In genomic region chr22:35021166-35021565, GRCh38 we compare ENCODE assay signal across 23 cellular contexts. TPM values are rescaled to one million over a fixed set of nuclear protein-coding genes. Genes with fewer than 3 reads are reported as not detected.
DNase-seq lines count a peak whose midpoint lies in the region; ATAC-seq and TF ChIP-seq lines count a peak whose summit lies in the region.
"Had no signal": no experiment of that assay in that cellular context is flagged by ENCODE, and none has a peak within 500 bp of the region (broad histone marks: within the 10 kb centered on the region; RNA-seq: fewer than 3 reads in every experiment).

No MANE protein-coding gene starts in this region.

- no peaks in the 10 kb centered on the region for H3K79me1 ChIP-seq in H9 (ENCODE audit: insufficient read depth, low read depth, low read length, poor library complexity, severe bottlenecking)

- no peak overlapping the region for H3K4me2 ChIP-seq in H9 (ENCODE audit: insufficient read depth, insufficient read length, low read length)
- H3K4me2 ChIP-seq: KMS-11 had no signal

- no peak overlapping the region; the same call in 1 of the 2 replicates for H3K14ac ChIP-seq in H9 (ENCODE audit: insufficient read depth, low read length)

- peaks cover 5% of the 10 kb centered on the region for H4K20me1 ChIP-seq in H9 (ENCODE audit: control insufficient read depth, insufficient read depth, insufficient read length)

- H3K79me2 ChIP-seq in H9 (ENCODE audit: insufficient read depth, low read length): no peaks in the 10 kb centered on the region

- H4K5ac ChIP-seq in H9 (ENCODE audit: insufficient read length, low read depth, low read length): no peak overlapping the region

- H2BK5ac ChIP-seq in H9 (ENCODE audit: insufficient read length, low read length): no peak overlapping the region

- H3K27me3 ChIP-seq in H9 (ENCODE audit: insufficient read depth, low read length) (no peaks in the 10 kb centered on the region), colonic mucosa (no peaks in the 10 kb centered on the region)
- H3K27me3 ChIP-seq: foreskin keratinocyte had no signal

- H2BK120ac ChIP-seq in H9 (ENCODE audit: low read depth, low read length, poor library complexity, severe bottlenecking): no peak overlapping the region

- H2AFZ ChIP-seq in H9 (ENCODE audit: low read length): no peak overlapping the region

- H2BK15ac ChIP-seq in H9 (ENCODE audit: low read depth, low read length): no peak overlapping the region

- no peak overlapping the region for H3K56ac ChIP-seq in H9 (ENCODE audit: insufficient read length, low read depth, low read length)

- H3K9me3 ChIP-seq in H9 (ENCODE audit: control insufficient read depth, low read depth, low read length) (no peaks in the 10 kb centered on the region), colonic mucosa (no peaks in the 10 kb centered on the region)
- H3K9me3 ChIP-seq: psoas muscle had no signal

- no peak overlapping the region for H3K4me3 Mint-ChIP-seq in H9
- H3K4me3 Mint-ChIP-seq: activated CD4-positive, alpha-beta T cell treated with anti-CD3 and anti-CD28 coated beads, Interleukin-2, amount 10 ng/mL, durations not matched to agents 7 days and 5 days; CD4-positive, alpha-beta memory T cell; HFFc6; natural killer cell had no signal

- ATAC-seq in sciatic nerve (peak; percentile 82), HG03342 (IDR thresholded peaks at IDR 0.05; ENCODE audit: unreplicated experiment) (no peak), GM21447 (IDR thresholded peaks at IDR 0.05; ENCODE audit: unreplicated experiment) (no peak)
- ATAC-seq: foreskin keratinocyte, natural killer cell, psoas muscle, Right ventricle myocardium inferior had no signal

- peaks cover 33% of the 10 kb centered on the region for H3K27me3 Mint-ChIP-seq in H9 (ENCODE audit: low read depth)
- H3K27me3 Mint-ChIP-seq: activated CD4-positive, alpha-beta T cell treated with anti-CD3 and anti-CD28 coated beads, Interleukin-2, amount 10 ng/mL, durations not matched to agents 7 days and 5 days had no signal

- H3T11ph ChIP-seq in H9 (ENCODE audit: low read length): no peak overlapping the region

- intact Hi-C loops in colonic mucosa (cut with DNase I) (loop anchor here (2.0 to 10.0 kb wide), 2 partner anchors 604 to 1096 kb away; partner anchors contain the start of gene LARGE1), sciatic nerve (cut with DNase I) (no loop called here), posterior cingulate gyrus (cut with DNase I) (loop anchor here (5.0 to 10.0 kb wide), 2 partner anchors 606 to 1719 kb away; no protein-coding TSS in a partner anchor)

- no peaks in the 10 kb centered on the region for H3K36me3 ChIP-seq in colonic mucosa
- H3K36me3 ChIP-seq: breast epithelium had no signal

- H4K91ac ChIP-seq in H9 (ENCODE audit: insufficient read length, low read depth, low read length): no peak overlapping the region

- no peaks in the 10 kb centered on the region for H3K23me2 ChIP-seq in H9 (ENCODE audit: insufficient read length, low read depth, low read length, poor library complexity, severe bottlenecking)

- WGBS in H9 (ENCODE audit: extremely low coverage, insufficient read length, low lambda C conversion rate): no CpG with 5 or more reads among the region's 7 CpGs

- H3K36me3 Mint-ChIP-seq in H9 (ENCODE audit: insufficient read depth in 1 of 3, low read depth in 3 of 3): no peaks in the 10 kb centered on the region
- H3K36me3 Mint-ChIP-seq: CD4-positive, alpha-beta memory T cell; natural killer cell had no signal

- no peak overlapping the region for H4K8ac ChIP-seq in H9 (replicated peaks; ENCODE audit: insufficient read length, low read depth, low read length)

- H3K9me3 Mint-ChIP-seq in H9: no peaks in the 10 kb centered on the region; a peak in 2 of 5 replicates
- H3K9me3 Mint-ChIP-seq: activated CD4-positive, alpha-beta T cell treated with anti-CD3 and anti-CD28 coated beads, Interleukin-2, amount 10 ng/mL, durations not matched to agents 7 days and 5 days; natural killer cell had no signal

- H3K27ac Mint-ChIP-seq in H9: no peak overlapping the region
- H3K27ac Mint-ChIP-seq: activated CD4-positive, alpha-beta T cell treated with anti-CD3 and anti-CD28 coated beads, Interleukin-2, amount 10 ng/mL, durations not matched to agents 7 days and 5 days; CD4-positive, alpha-beta memory T cell; HFFc6; natural killer cell had no signal

- H2AK5ac ChIP-seq in H9 (ENCODE audit: insufficient read length, low read length): no peak overlapping the region

- no peak for DNase-seq in H9
- peak; percentile 10 for DNase-seq in NCI-H510A (lab: John Stamatoyannopoulos, UW)
- peak; percentile 78 for DNase-seq in colonic mucosa
- no peak for DNase-seq in sciatic nerve (ENCODE audit: low spot score)
- no peak for DNase-seq in posterior cingulate gyrus
- DNase-seq in cerebellar nuclear complex (lab: John Stamatoyannopoulos, UW): no peak
- DNase-seq: activated CD4-positive, alpha-beta T cell treated with anti-CD3 and anti-CD28 coated beads, Interleukin-2, amount 10 ng/mL, durations not matched to agents 7 days and 5 days; CD4-positive, alpha-beta memory T cell; DMS79 treated with DMSO at 0.1 percent for 48 hours; HFFc6; kidney glomerular epithelial cell; mesenchymal stem cell; natural killer cell; NCI-H1048; psoas muscle; stimulated activated CD8-positive, alpha-beta memory T cell treated with anti-CD3 and anti-CD28 coated beads, Interleukin-4, amount 100 ng/mL, for 48 hours had no signal

- H3K18ac ChIP-seq in H9 (ENCODE audit: insufficient read length, low read depth, low read length): peak overlapping the region; percentile 36

- TF ChIP-seq CTCF in H9 (conservative IDR thresholded peaks at IDR 0.05) (no peak), colonic mucosa (IDR thresholded peaks at IDR 0.05) (no peak)

- no peak overlapping the region for H2BK20ac ChIP-seq in H9 (ENCODE audit: low read depth, low read length, poor library complexity, severe bottlenecking)

- H3K4me1 ChIP-seq in H9 (ENCODE audit: insufficient read depth, low read length): no peaks in the 10 kb centered on the region
- no peaks in the 10 kb centered on the region for H3K4me1 ChIP-seq in colonic mucosa
- H3K4me1 ChIP-seq: breast epithelium, foreskin keratinocyte, psoas muscle had no signal

- no peak overlapping the region for H2BK12ac ChIP-seq in H9 (ENCODE audit: insufficient read length, low read depth, low read length)

- no peak overlapping the region for H3K4me3 ChIP-seq in colonic mucosa
- H3K4me3 ChIP-seq: breast epithelium, psoas muscle had no signal

- H3K27ac ChIP-seq in H9 (ENCODE audit: insufficient read length, low read depth, low read length) (no peak overlapping the region), colonic mucosa (no peak overlapping the region)
- H3K27ac ChIP-seq: breast epithelium, foreskin keratinocyte, KMS-11, psoas muscle had no signal

- no peak overlapping the region for H3K23ac ChIP-seq in H9 (ENCODE audit: insufficient read length, low read depth, low read length)

- peaks cover 8 to 10% of the 10 kb centered on the region in 2 experiments for H3K4me1 Mint-ChIP-seq in H9
- H3K4me1 Mint-ChIP-seq: activated CD4-positive, alpha-beta T cell treated with anti-CD3 and anti-CD28 coated beads, Interleukin-2, amount 10 ng/mL, durations not matched to agents 7 days and 5 days; CD4-positive, alpha-beta memory T cell had no signal

- no peak overlapping the region for H3K9ac ChIP-seq in H9 (ENCODE audit: extremely low read depth, insufficient read length, low read length)
- no peak overlapping the region for H3K9ac ChIP-seq in colonic mucosa (ENCODE audit: low read depth in 2 of 2, low read length in 2 of 2)
- H3K9ac ChIP-seq: KMS-11 had no signal

- no peak overlapping the region for H3K4ac ChIP-seq in H9 (ENCODE audit: low read depth, low read length)

RNA-seq across cellular contexts. Expression of gene ISX, which starts 44.8 kb away (rescaled TPM):
- total RNA-seq in H9 (2021): not detected in 2 replicates
- 10 to 100 TPM; 36.4 to 53.1 TPM for total RNA-seq in colonic mucosa
- total RNA-seq in sciatic nerve: not detected
- total RNA-seq: activated CD4-positive, alpha-beta T cell treated with anti-CD3 and anti-CD28 coated beads, Interleukin-2, amount 10 ng/mL, durations not matched to agents 7 days and 5 days; CD4-positive, alpha-beta memory T cell; dermis microvascular lymphatic vessel endothelial cell; foreskin keratinocyte; HFFc6; natural killer cell; psoas muscle; Right ventricle myocardium inferior had no signal

Comparison
In these comparisons a context has a peak if more than half of its experiments do, and no peak if none do; other contexts are left out.
1. DNase-seq: peak in NCI-H510A (single experiment) and colonic mucosa (single experiment); none in H9 (single experiment), sciatic nerve (single experiment), posterior cingulate gyrus (0 of 10) and cerebellar nuclear complex (0 of 2).
2. RNA of gene ISX, which starts 44.8 kb away (total RNA-seq): 36.4 to 53.1 TPM in colonic mucosa; not detected in H9 and not detected in sciatic nerve (single experiment); every median in the first group is over 10 times any median in the second.